In genomic region chrX:72367524-72367923, GRCh38 we compare ENCODE assay signal across 22 cellular contexts.
"Had no signal": no experiment of that assay in that cellular context is flagged by ENCODE, and none has a peak within 500 bp of the region (broad histone marks: within the 10 kb centered on the region; RNA-seq: fewer than 3 reads in every experiment).

No MANE protein-coding gene starts in this region.

- H3K27ac ChIP-seq: PC-9, SK-N-MC, VCaP had no signal

- H3K4me3 Mint-ChIP-seq: activated CD4-positive, alpha-beta memory T cell treated with anti-CD3 and anti-CD28 coated beads for 36 hours; activated CD4-positive, alpha-beta T cell treated with anti-CD3 and anti-CD28 coated beads, Interleukin-2, amount 10 ng/mL, durations not matched to agents 7 days and 5 days; activated naive CD8-positive, alpha-beta T cell treated with anti-CD3 and anti-CD28 coated beads, Interleukin-2, amount 50 U/mL, for 24 hours; activated T-cell treated with anti-CD3 and anti-CD28 coated beads, Interleukin-2, amount 50 U/mL, for 4 hours; brain; central memory CD8-positive, alpha-beta T cell; T-cell had no signal

- H3K27me3 Mint-ChIP-seq: activated CD4-positive, alpha-beta memory T cell treated with anti-CD3 and anti-CD28 coated beads for 36 hours; activated CD4-positive, alpha-beta T cell treated with anti-CD3 and anti-CD28 coated beads, Interleukin-2, amount 10 ng/mL, durations not matched to agents 7 days and 5 days; activated naive CD8-positive, alpha-beta T cell treated with anti-CD3 and anti-CD28 coated beads, Interleukin-2, amount 50 U/mL, for 24 hours; brain; central memory CD8-positive, alpha-beta T cell had no signal

- H3K4me3 ChIP-seq: K562, PC-9, SK-N-MC had no signal

- H3K4me2 ChIP-seq: PC-9 had no signal

- DNase-seq: activated CD4-positive, alpha-beta memory T cell treated with anti-CD3 and anti-CD28 coated beads for 36 hours; activated CD4-positive, alpha-beta T cell treated with anti-CD3 and anti-CD28 coated beads, Interleukin-2, amount 10 ng/mL, durations not matched to agents 7 days and 5 days; activated CD4-positive, CD25-positive, alpha-beta regulatory T cell; activated CD8-positive, alpha-beta memory T cell treated with anti-CD3 and anti-CD28 coated beads for 24 hours; activated effector memory CD4-positive, alpha-beta T cell treated with anti-CD3 and anti-CD28 coated beads, Interleukin-2, amount 50 U/mL, for 16 hours; activated naive CD4-positive, alpha-beta T cell treated with Interleukin-2 at 50 U/mL for 16 hours; activated naive CD8-positive, alpha-beta T cell treated with anti-CD3 and anti-CD28 coated beads, Interleukin-2, amount 50 U/mL, for 24 hours; activated T-cell treated with anti-CD3 and anti-CD28 coated beads, Interleukin-2, amount 50 U/mL, for 4 hours; Kasumi-1; NCI-H1105 treated with DMSO at 0.1 percent for 48 hours; NCI-H187 treated with DMSO at 0.1 percent for 48 hours; NCI-H2171; NCI-H226; NCI-H82; PC-9; T-cell had no signal

- H2AFZ ChIP-seq: PC-9 had no signal

- H3K27ac Mint-ChIP-seq: activated CD4-positive, alpha-beta memory T cell treated with anti-CD3 and anti-CD28 coated beads for 36 hours; activated CD4-positive, alpha-beta T cell treated with anti-CD3 and anti-CD28 coated beads, Interleukin-2, amount 10 ng/mL, durations not matched to agents 7 days and 5 days; activated naive CD4-positive, alpha-beta T cell treated with anti-CD3 and anti-CD28 coated beads, Interleukin-2, amount 50 U/mL, for 72 hours; activated naive CD8-positive, alpha-beta T cell treated with anti-CD3 and anti-CD28 coated beads, Interleukin-2, amount 50 U/mL, for 24 hours; T-cell had no signal

- H3K9me3 Mint-ChIP-seq: activated CD4-positive, alpha-beta memory T cell treated with anti-CD3 and anti-CD28 coated beads for 36 hours; activated CD4-positive, alpha-beta T cell treated with anti-CD3 and anti-CD28 coated beads, Interleukin-2, amount 10 ng/mL, durations not matched to agents 7 days and 5 days; activated naive CD4-positive, alpha-beta T cell treated with anti-CD3 and anti-CD28 coated beads, Interleukin-2, amount 50 U/mL, for 72 hours; activated naive CD8-positive, alpha-beta T cell treated with anti-CD3 and anti-CD28 coated beads, Interleukin-2, amount 50 U/mL, for 24 hours; activated T-cell treated with anti-CD3 and anti-CD28 coated beads, Interleukin-2, amount 50 U/mL, for 4 hours; central memory CD8-positive, alpha-beta T cell; T-cell had no signal

- H3K36me3 Mint-ChIP-seq: activated naive CD4-positive, alpha-beta T cell treated with anti-CD3 and anti-CD28 coated beads, Interleukin-2, amount 50 U/mL, for 72 hours; brain had no signal

- H3K4me1 Mint-ChIP-seq: activated CD4-positive, alpha-beta T cell treated with anti-CD3 and anti-CD28 coated beads, Interleukin-2, amount 10 ng/mL, durations not matched to agents 7 days and 5 days; activated naive CD8-positive, alpha-beta T cell treated with anti-CD3 and anti-CD28 coated beads, Interleukin-2, amount 50 U/mL, for 24 hours; central memory CD8-positive, alpha-beta T cell; T-cell had no signal
